In genomic region chr5:150529147-150529546, GRCh38 we compare ENCODE assay signal across 2 cellular contexts.
TF ChIP-seq lines count a peak whose summit lies in the region.

No MANE protein-coding gene starts in this region.

TF ChIP-seq in HEK293, 187 proteins besides CTCF, POLR2A, EP300 and RAD21:
- TF ChIP-seq ZNF362 (tag by site-specific recombination; IDR thresholded peaks at IDR 0.05) (peak; percentile 84), ZNF121 (tag by site-specific recombination; IDR thresholded peaks at IDR 0.05) (peak; percentile 59; the same call in 1 of the 2 replicates), ZNF501 (tag by site-specific recombination; IDR thresholded peaks at IDR 0.05) (no peak)

TF ChIP-seq in IMR-90, 13 proteins besides CTCF, POLR2A, EP300 and RAD21:
- no peak for TF ChIP-seq CEBPB (IDR thresholded peaks at IDR 0.05; ENCODE audit: low read depth, low read length)
